ENCODE assay signal across 22 cellular contexts in the genomic region with DNA sequence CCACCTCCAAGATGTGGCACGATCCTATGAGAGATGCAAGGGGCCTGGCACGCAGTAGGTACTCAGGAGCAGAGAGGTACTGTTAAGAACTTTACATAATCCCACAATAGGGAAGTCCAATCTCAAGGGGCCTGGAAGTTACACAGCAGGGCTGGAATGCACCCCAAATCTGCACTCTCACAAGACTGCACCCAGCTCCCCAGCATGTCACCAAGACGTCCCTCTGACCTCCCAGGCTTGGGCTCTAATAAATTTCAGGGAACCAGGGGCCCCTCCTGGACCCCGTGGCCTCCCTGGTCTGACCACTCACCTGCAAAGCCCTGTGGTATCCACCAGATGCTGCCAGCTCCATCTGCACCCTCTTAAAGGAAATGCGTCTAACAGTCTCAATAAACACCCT.
DNase-seq lines count a peak whose midpoint lies in the region; ATAC-seq and TF ChIP-seq lines count a peak whose summit lies in the region.
"Had no signal": no experiment of that assay in that cellular context is flagged by ENCODE, and none has a peak within 500 bp of the region (broad histone marks: within the 10 kb centered on the region; RNA-seq: fewer than 3 reads in every experiment).

No MANE protein-coding gene starts in this region.

- no peak overlapping the region for H3K9ac ChIP-seq in mesenchymal stem cell (ENCODE audit: low read length)
- H3K9ac ChIP-seq: KMS-11 had no signal

- in situ Hi-C loops in Panc1 (cut with HindIII; ENCODE audit: low pct_unique_long_range_greater_than_20kb, low sequenced_read_pairs): no loop called here

- H3K4me2 ChIP-seq in mesenchymal stem cell (ENCODE audit: low read length, poor library complexity, severe bottlenecking): no peak overlapping the region
- H3K4me2 ChIP-seq: KMS-11 had no signal

- BruUV-seq in Panc1 (replicated peaks; lab: Mats Ljungman, UMichigan): no TSS peak

- H3K4ac ChIP-seq in mesenchymal stem cell (ENCODE audit: low read depth in 1 of 2, low read length in 2 of 2): no peak overlapping the region

- no peaks in the 10 kb centered on the region for H3K79me1 ChIP-seq in mesenchymal stem cell (replicated peaks; ENCODE audit: low read length, poor library complexity, severe bottlenecking)

- H2AK5ac ChIP-seq in mesenchymal stem cell (ENCODE audit: low read length, severe bottlenecking): no peak overlapping the region

- no peak overlapping the region for H3K18ac ChIP-seq in mesenchymal stem cell (ENCODE audit: low read depth in 1 of 2, low read length in 2 of 2)

- H3K23ac ChIP-seq in mesenchymal stem cell (ENCODE audit: low read length in 2 of 2): no peak overlapping the region

- no peak overlapping the region for H3K27ac ChIP-seq in Panc1 (ENCODE audit: low read length)
- H3K27ac ChIP-seq in mesenchymal stem cell (ENCODE audit: low read length, poor library complexity, severe bottlenecking): no peak overlapping the region
- H3K27ac ChIP-seq in spleen: no peak overlapping the region
- H3K27ac ChIP-seq: 22Rv1, C4-2B, HL-60, KMS-11 had no signal

- H2AFZ ChIP-seq in mesenchymal stem cell (ENCODE audit: low read depth, low read length): no peak overlapping the region

- H2BK12ac ChIP-seq in mesenchymal stem cell (ENCODE audit: low read length in 2 of 2): no peak overlapping the region

- ATAC-seq in Panc1: peak; percentile 33; the same call in 1 of the 2 replicates
- no peak for ATAC-seq in HG03097 (IDR thresholded peaks at IDR 0.05; ENCODE audit: low FRiP score, unreplicated experiment)
- ATAC-seq: PC-3 had no signal

- H3K4me3 ChIP-seq in Panc1 (ENCODE audit: low read depth in 2 of 2, low read length in 2 of 2): no peak overlapping the region
- H3K4me3 ChIP-seq in mesenchymal stem cell (ENCODE audit: insufficient read depth in 1 of 2, low read depth in 1 of 2, low read length in 2 of 2): no peak overlapping the region
- H3K4me3 ChIP-seq in spleen: no peak overlapping the region

- TF ChIP-seq CTCF in Panc1 (IDR thresholded peaks at IDR 0.05) (no peak), spleen (IDR thresholded peaks at IDR 0.05 in 8 of 11, conservative IDR thresholded peaks at IDR 0.05 in 3 of 11) (no peak)

- peak; percentile 17 for DNase-seq in activated CD4-positive, CD25-positive, alpha-beta regulatory T cell treated with anti-CD3 and anti-CD28 coated beads, Interleukin-2, amount 50 U/mL, for 72 hours
- no peak for DNase-seq in activated CD4-positive, CD25-positive, alpha-beta regulatory T cell (lab: John Stamatoyannopoulos, UW)
- DNase-seq in Panc1 (ENCODE audit: low read depth, low spot score) (no peak), mesenchymal stem cell (no peak), spleen (peak; percentile 32), occipital lobe (lab: John Stamatoyannopoulos, UW) (no peak)
- DNase-seq: CD8-positive, alpha-beta memory T cell; DMS 273 treated with DMSO at 0.1 percent for 48 hours; DMS79; GDM1; MM.1S; NCI-H2029; NCI-H446 treated with DMSO at 0.1 percent for 48 hours; NCI-H526; NCI-H82; NK-92 treated with Interleukin-12 subunit alpha and Interleukin-12 subunit beta, amount 100 ng/mL, for 24 hours; PC-3 had no signal

- CTCF ChIA-PET in Panc1 (lab: Charles Lee): no interaction called here

- H3K9me3 ChIP-seq in Panc1 (ENCODE audit: control insufficient read depth, insufficient read depth, low read depth, low read length) (no peaks in the 10 kb centered on the region), mesenchymal stem cell (ENCODE audit: control insufficient read depth, low read length) (no peaks in the 10 kb centered on the region), spleen (no peaks in the 10 kb centered on the region)

- intact Hi-C loops in Panc1 (cut with micrococcal nuclease; ENCODE audit: unreplicated experiment): no loop called here
- intact Hi-C loops in spleen (cut with DNase I; ENCODE audit: low total_unique reads): no loop called here

- H2BK120ac ChIP-seq in mesenchymal stem cell (ENCODE audit: low read depth, low read length): no peak overlapping the region

- H3K4me1 ChIP-seq in Panc1 (ENCODE audit: control insufficient read depth, insufficient read depth, low read length): no peaks in the 10 kb centered on the region
- peaks cover 15% of the 10 kb centered on the region for H3K4me1 ChIP-seq in mesenchymal stem cell (ENCODE audit: control insufficient read depth, insufficient read depth, low read depth, low read length)
- H3K4me1 ChIP-seq in spleen: no peaks in the 10 kb centered on the region

- H2BK15ac ChIP-seq in mesenchymal stem cell (ENCODE audit: low read depth, poor library complexity, severe bottlenecking): no peak overlapping the region

- H2BK5ac ChIP-seq in mesenchymal stem cell (ENCODE audit: low read depth, low read length, poor library complexity, severe bottlenecking): no peak overlapping the region

- H4K8ac ChIP-seq in mesenchymal stem cell (ENCODE audit: low read length): peak overlapping the region; percentile 5

- TF ChIP-seq POLR2A in spleen (IDR thresholded peaks at IDR 0.05): no peak

- H4K91ac ChIP-seq in mesenchymal stem cell (ENCODE audit: low read length): no peak overlapping the region

- no peak overlapping the region for H3K14ac ChIP-seq in mesenchymal stem cell (ENCODE audit: low read length in 2 of 2)

- POLR2A ChIA-PET in Panc1 (lab: Charles Lee): interaction anchor here (0.7 kb wide), 1 partner anchor 12 kb away, joined by 7 read pairs; no protein-coding TSS in a partner anchor

- WGBS in mesenchymal stem cell: 81% methylated on average over 5 of the region's 5 CpGs
- WGBS in spleen, 5 donors: 76 to 83% (median 81%) methylated on average over 5 of the region's 5 CpGs

- H3K36me3 ChIP-seq in Panc1 (ENCODE audit: control insufficient read depth, insufficient read depth, low read length) (no peaks in the 10 kb centered on the region), mesenchymal stem cell (ENCODE audit: control insufficient read depth in 1 of 2, insufficient read depth in 2 of 2, low read depth in 1 of 2, low read length in 2 of 2) (no peaks in the 10 kb centered on the region), spleen (no peaks in the 10 kb centered on the region)

- no peaks in the 10 kb centered on the region for H3K27me3 ChIP-seq in Panc1 (ENCODE audit: control insufficient read depth, insufficient read depth, low read length)
- H3K27me3 ChIP-seq in mesenchymal stem cell (ENCODE audit: control insufficient read depth in 1 of 2, insufficient read depth in 1 of 2, low read length in 2 of 2): peaks cover 0 to 30% of the 10 kb centered on the region in 2 experiments
- H3K27me3 ChIP-seq in spleen (replicated peaks in 1 of 7): peaks cover 0 to under 1% (median 0%) of the 10 kb centered on the region in 7 donors

Comparison
In these comparisons a context has a peak if more than half of its experiments do, and no peak if none do; other contexts are left out.
1. DNase-seq: peak in activated CD4-positive, CD25-positive, alpha-beta regulatory T cell treated with anti-CD3 and anti-CD28 coated beads, Interleukin-2, amount 50 U/mL, for 72 hours (single experiment) and spleen (single experiment); none in activated CD4-positive, CD25-positive, alpha-beta regulatory T cell (0 of 4), Panc1 (single experiment), mesenchymal stem cell (single experiment) and occipital lobe (single experiment).